38 cellular contexts compared by ENCODE assay signal in the genomic region with DNA sequence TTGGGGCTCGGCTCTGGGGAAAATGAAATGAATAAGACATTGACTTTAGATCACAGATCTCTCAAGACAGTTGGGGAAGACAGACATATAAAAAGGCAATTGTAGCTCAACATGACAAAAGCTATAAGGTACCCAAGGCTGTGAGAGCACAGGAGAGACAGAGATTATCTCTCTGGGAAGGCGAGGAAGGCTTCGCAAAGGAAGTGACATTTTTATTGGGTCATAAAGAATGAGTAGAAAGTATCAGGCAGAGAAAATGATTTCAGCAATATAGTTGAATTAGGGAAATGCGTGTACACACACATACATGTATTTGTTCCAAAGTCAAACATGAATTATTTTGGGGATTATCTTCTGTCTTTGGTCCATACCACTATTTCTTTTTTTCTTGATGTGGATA.
"Had no signal": no experiment of that assay in that cellular context is flagged by ENCODE, and none has a peak within 500 bp of the region (broad histone marks: within the 10 kb centered on the region; RNA-seq: fewer than 3 reads in every experiment).

No MANE protein-coding gene starts in this region.

- H3K4me1 Mint-ChIP-seq: activated naive CD4-positive, alpha-beta T cell treated with anti-CD3 and anti-CD28 coated beads, Interleukin-2, amount 10 ng/mL, durations not matched to agents 7 days and 5 days; activated naive CD4-positive, alpha-beta T cell treated with anti-CD3 and anti-CD28 coated beads, Interleukin-2, amount 50 U/mL, for 24 hours; activated naive CD8-positive, alpha-beta T cell treated with anti-CD3 and anti-CD28 coated beads for 36 hours; activated naive CD8-positive, alpha-beta T cell treated with anti-CD3 and anti-CD28 coated beads, Interleukin-2, amount 10 ng/mL, durations not matched to agents 7 days and 5 days; activated naive CD8-positive, alpha-beta T cell treated with anti-CD3 and anti-CD28 coated beads, Interleukin-2, amount 50 U/mL, for 24 hours; activated T-helper 17 cell treated with anti-CD3 and anti-CD28 coated beads, Interleukin-2, amount 50 U/mL, for 72 hours; brain; central memory CD8-positive, alpha-beta T cell had no signal

- H3K36me3 ChIP-seq: adrenal gland, ascending aorta, brain microvascular endothelial cell, breast epithelium, cardiac muscle cell had no signal

- H3K9me3 ChIP-seq: adrenal gland, ascending aorta, body of pancreas, breast epithelium had no signal

- ATAC-seq: activated naive CD4-positive, alpha-beta T cell treated with anti-CD3 and anti-CD28 coated beads, Interleukin-2, amount 50 U/mL, for 72 hours; activated naive CD8-positive, alpha-beta T cell treated with anti-CD3 and anti-CD28 coated beads, Interleukin-2, amount 50 U/mL, for 24 hours; activated T-cell treated with anti-CD3 and anti-CD28 coated beads, Interleukin-2, amount 50 U/mL, for 4 hours; activated T-cell treated with anti-CD3 and anti-CD28 coated beads, Interleukin-2, amount 50 U/mL, for 72 hours; activated T-helper 17 cell treated with anti-CD3 and anti-CD28 coated beads, Interleukin-2, amount 50 U/mL, for 72 hours; body of pancreas had no signal

- H3K9me3 Mint-ChIP-seq: activated naive CD4-positive, alpha-beta T cell treated with anti-CD3 and anti-CD28 coated beads, Interleukin-2, amount 10 ng/mL, durations not matched to agents 7 days and 5 days; activated naive CD4-positive, alpha-beta T cell treated with anti-CD3 and anti-CD28 coated beads, Interleukin-2, amount 50 U/mL, for 24 hours; activated T-cell treated with anti-CD3 and anti-CD28 coated beads, Interleukin-2, amount 50 U/mL, for 4 hours; activated T-helper 1 cell treated with anti-CD3 and anti-CD28 coated beads, Interleukin-12 subunit alpha, Interleukin-12 subunit beta, Interleukin-2, Interleukin-4 antibody, amounts not matched to agents 30 ng/mL and 10 ng/mL and 1 ng/mL, durations not matched to agents 14 hours and 24 hours and 36 hours; activated T-helper 17 cell treated with anti-CD3 and anti-CD28 coated beads, Interleukin-2, amount 50 U/mL, for 72 hours; activated T-helper 2 cell treated with anti-CD3 and anti-CD28 coated beads, Interferon-gamma antibody, Interleukin-2, Interleukin-4, amounts not matched to agents 10 μg/mL and 5 μg/mL and 100 μg/mL, durations not matched to agents 14 hours and 24 hours and 36 hours; brain had no signal

- DNase-seq: activated effector memory CD4-positive, alpha-beta T cell treated with anti-CD3 and anti-CD28 coated beads, Interleukin-2, amount 50 U/mL, for 16 hours; activated effector memory CD4-positive, alpha-beta T cell treated with Interleukin-2 at 50 U/mL for 16 hours; activated gamma-delta T cell; activated gamma-delta T cell treated with Interleukin-2 at 50 U/mL for 16 hours; activated naive CD4-positive, alpha-beta T cell; activated naive CD4-positive, alpha-beta T cell treated with anti-CD3 and anti-CD28 coated beads for 36 hours; activated naive CD4-positive, alpha-beta T cell treated with anti-CD3 and anti-CD28 coated beads, Interleukin-2, amount 10 ng/mL, durations not matched to agents 7 days and 5 days; activated naive CD4-positive, alpha-beta T cell treated with anti-CD3 and anti-CD28 coated beads, Interleukin-2, amount 50 U/mL, for 16 hours; activated naive CD4-positive, alpha-beta T cell treated with Interleukin-2 at 50 U/mL for 16 hours; activated naive CD8-positive, alpha-beta T cell treated with anti-CD3 and anti-CD28 coated beads for 36 hours; activated naive CD8-positive, alpha-beta T cell treated with anti-CD3 and anti-CD28 coated beads, Interleukin-2, amount 10 ng/mL, durations not matched to agents 7 days and 5 days; activated naive CD8-positive, alpha-beta T cell treated with anti-CD3 and anti-CD28 coated beads, Interleukin-2, amount 50 U/mL, for 24 hours; activated T-cell treated with anti-CD3 and anti-CD28 coated beads, Interleukin-2, amount 50 U/mL, for 1 hour; activated T-cell treated with anti-CD3 and anti-CD28 coated beads, Interleukin-2, amount 50 U/mL, for 24 hours; activated T-cell treated with anti-CD3 and anti-CD28 coated beads, Interleukin-2, amount 50 U/mL, for 4 hours; activated T-cell treated with anti-CD3 and anti-CD28 coated beads, Interleukin-2, amount 50 U/mL, for 48 hours; activated T-cell treated with anti-CD3 and anti-CD28 coated beads, Interleukin-2, amount 50 U/mL, for 72 hours; adrenal gland; amniotic stem cell; amygdala; anterior cingulate cortex; aorta; body of pancreas; brain microvascular endothelial cell; caudate nucleus; central memory CD4-positive, alpha-beta T cell; cerebellar nuclear complex had no signal

- H3K27me3 Mint-ChIP-seq: activated naive CD4-positive, alpha-beta T cell treated with anti-CD3 and anti-CD28 coated beads, Interleukin-2, amount 10 ng/mL, durations not matched to agents 7 days and 5 days; activated naive CD4-positive, alpha-beta T cell treated with anti-CD3 and anti-CD28 coated beads, Interleukin-2, amount 50 U/mL, for 24 hours; activated naive CD8-positive, alpha-beta T cell; activated naive CD8-positive, alpha-beta T cell treated with anti-CD3 and anti-CD28 coated beads for 36 hours; activated naive CD8-positive, alpha-beta T cell treated with anti-CD3 and anti-CD28 coated beads, Interleukin-2, amount 10 ng/mL, durations not matched to agents 7 days and 5 days; activated naive CD8-positive, alpha-beta T cell treated with anti-CD3 and anti-CD28 coated beads, Interleukin-2, amount 50 U/mL, for 24 hours; activated T-cell treated with anti-CD3 and anti-CD28 coated beads, Interleukin-2, amount 50 U/mL, for 24 hours; activated T-helper 17 cell treated with anti-CD3 and anti-CD28 coated beads, Interleukin-2, amount 50 U/mL, for 72 hours; central memory CD8-positive, alpha-beta T cell had no signal

- H3K27ac Mint-ChIP-seq: activated naive CD4-positive, alpha-beta T cell treated with anti-CD3 and anti-CD28 coated beads for 36 hours; activated naive CD4-positive, alpha-beta T cell treated with anti-CD3 and anti-CD28 coated beads, Interleukin-2, amount 10 ng/mL, durations not matched to agents 7 days and 5 days; activated naive CD4-positive, alpha-beta T cell treated with anti-CD3 and anti-CD28 coated beads, Interleukin-2, amount 50 U/mL, for 24 hours; activated naive CD4-positive, alpha-beta T cell treated with anti-CD3 and anti-CD28 coated beads, Interleukin-2, amount 50 U/mL, for 72 hours; activated naive CD8-positive, alpha-beta T cell; activated naive CD8-positive, alpha-beta T cell treated with anti-CD3 and anti-CD28 coated beads for 36 hours; activated naive CD8-positive, alpha-beta T cell treated with anti-CD3 and anti-CD28 coated beads, Interleukin-2, amount 10 ng/mL, durations not matched to agents 7 days and 5 days; activated naive CD8-positive, alpha-beta T cell treated with anti-CD3 and anti-CD28 coated beads, Interleukin-2, amount 50 U/mL, for 24 hours; activated T-cell treated with anti-CD3 and anti-CD28 coated beads, Interleukin-2, amount 50 U/mL, for 24 hours; activated T-cell treated with anti-CD3 and anti-CD28 coated beads, Interleukin-2, amount 50 U/mL, for 72 hours; activated T-helper 1 cell treated with anti-CD3 and anti-CD28 coated beads, Interleukin-12 subunit alpha, Interleukin-12 subunit beta, Interleukin-2, Interleukin-4 antibody, amounts not matched to agents 30 ng/mL and 10 ng/mL and 1 ng/mL, durations not matched to agents 14 hours and 24 hours and 36 hours; activated T-helper 17 cell treated with anti-CD3 and anti-CD28 coated beads, Interleukin-2, amount 50 U/mL, for 72 hours; activated T-helper 2 cell treated with anti-CD3 and anti-CD28 coated beads, Interferon-gamma antibody, Interleukin-2, Interleukin-4, amounts not matched to agents 10 μg/mL and 5 μg/mL and 100 μg/mL, durations not matched to agents 14 hours and 24 hours and 36 hours; brain had no signal

- H3K4me3 Mint-ChIP-seq: activated naive CD4-positive, alpha-beta T cell treated with anti-CD3 and anti-CD28 coated beads for 36 hours; activated naive CD4-positive, alpha-beta T cell treated with anti-CD3 and anti-CD28 coated beads, Interleukin-2, amount 10 ng/mL, durations not matched to agents 7 days and 5 days; activated naive CD4-positive, alpha-beta T cell treated with anti-CD3 and anti-CD28 coated beads, Interleukin-2, amount 50 U/mL, for 24 hours; activated naive CD8-positive, alpha-beta T cell; activated naive CD8-positive, alpha-beta T cell treated with anti-CD3 and anti-CD28 coated beads for 36 hours; activated naive CD8-positive, alpha-beta T cell treated with anti-CD3 and anti-CD28 coated beads, Interleukin-2, amount 10 ng/mL, durations not matched to agents 7 days and 5 days; activated naive CD8-positive, alpha-beta T cell treated with anti-CD3 and anti-CD28 coated beads, Interleukin-2, amount 50 U/mL, for 24 hours; activated T-cell treated with anti-CD3 and anti-CD28 coated beads, Interleukin-2, amount 50 U/mL, for 24 hours; activated T-cell treated with anti-CD3 and anti-CD28 coated beads, Interleukin-2, amount 50 U/mL, for 4 hours; activated T-cell treated with anti-CD3 and anti-CD28 coated beads, Interleukin-2, amount 50 U/mL, for 72 hours; activated T-helper 1 cell treated with anti-CD3 and anti-CD28 coated beads, Interleukin-12 subunit alpha, Interleukin-12 subunit beta, Interleukin-2, Interleukin-4 antibody, amounts not matched to agents 30 ng/mL and 10 ng/mL and 1 ng/mL, durations not matched to agents 14 hours and 24 hours and 36 hours; activated T-helper 17 cell treated with anti-CD3 and anti-CD28 coated beads, Interleukin-2, amount 50 U/mL, for 72 hours; brain; central memory CD8-positive, alpha-beta T cell had no signal

- H3K36me3 Mint-ChIP-seq: activated naive CD4-positive, alpha-beta T cell treated with anti-CD3 and anti-CD28 coated beads, Interleukin-2, amount 10 ng/mL, durations not matched to agents 7 days and 5 days; activated naive CD4-positive, alpha-beta T cell treated with anti-CD3 and anti-CD28 coated beads, Interleukin-2, amount 50 U/mL, for 24 hours; activated naive CD4-positive, alpha-beta T cell treated with anti-CD3 and anti-CD28 coated beads, Interleukin-2, amount 50 U/mL, for 72 hours; activated naive CD8-positive, alpha-beta T cell; activated naive CD8-positive, alpha-beta T cell treated with anti-CD3 and anti-CD28 coated beads for 36 hours; activated naive CD8-positive, alpha-beta T cell treated with anti-CD3 and anti-CD28 coated beads, Interleukin-2, amount 10 ng/mL, durations not matched to agents 7 days and 5 days; brain had no signal

- H3K4me3 ChIP-seq: adrenal gland, ascending aorta, body of pancreas, breast epithelium, cardiac muscle cell had no signal

- H3K4me1 ChIP-seq: adrenal gland, ascending aorta, body of pancreas, breast epithelium had no signal
